ENCODE assay signal across 1 cellular context in the genomic region with DNA sequence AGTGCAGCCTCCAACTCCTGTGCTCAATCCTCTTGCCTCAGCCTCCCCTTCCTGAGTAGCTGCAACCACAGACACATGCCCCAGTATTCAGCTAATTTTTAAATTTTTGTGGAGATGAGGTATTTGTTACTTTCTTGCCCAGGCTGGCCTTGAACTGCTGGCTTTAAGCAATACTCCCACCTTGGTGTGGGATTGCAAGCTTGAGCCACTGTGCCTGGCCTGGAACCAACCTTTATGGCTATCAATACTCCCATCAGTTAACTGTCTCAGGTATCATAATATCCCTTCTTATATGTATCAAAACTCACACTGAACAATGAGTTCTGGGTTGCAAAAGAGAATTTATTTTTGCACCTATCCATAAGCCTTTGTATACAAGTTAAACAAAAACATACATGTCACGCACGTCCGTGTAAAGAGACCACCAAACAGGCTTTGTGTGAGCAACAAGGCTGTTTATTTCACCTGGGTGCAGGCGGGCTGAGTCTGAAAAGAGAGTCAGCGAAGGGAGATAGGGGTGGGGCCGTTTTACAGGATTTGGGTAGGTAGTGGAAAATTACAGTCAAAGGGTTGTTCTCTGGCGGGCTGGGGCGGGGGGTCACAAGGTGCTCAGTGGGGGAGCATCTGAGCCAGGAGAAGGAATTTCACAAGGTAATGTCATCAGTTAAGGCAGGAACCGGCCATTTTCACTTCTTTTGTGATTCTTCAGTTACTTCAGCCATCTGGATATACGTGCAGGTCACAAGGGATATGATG. TPM values are rescaled to one million over a fixed set of nuclear protein-coding genes. Genes with fewer than 3 reads are reported as not detected.
"Had no signal": no experiment of that assay in that cellular context is flagged by ENCODE, and none has a peak within 500 bp of the region (broad histone marks: within the 10 kb centered on the region; RNA-seq: fewer than 3 reads in every experiment).

No MANE protein-coding gene starts in this region.

RNA-seq across cellular contexts. Expression of a gene that starts 16.4 kb away (rescaled TPM):
- polyA plus RNA-seq: IMR-90 had no signal
